8 cellular contexts compared by ENCODE assay signal in the genomic region with DNA sequence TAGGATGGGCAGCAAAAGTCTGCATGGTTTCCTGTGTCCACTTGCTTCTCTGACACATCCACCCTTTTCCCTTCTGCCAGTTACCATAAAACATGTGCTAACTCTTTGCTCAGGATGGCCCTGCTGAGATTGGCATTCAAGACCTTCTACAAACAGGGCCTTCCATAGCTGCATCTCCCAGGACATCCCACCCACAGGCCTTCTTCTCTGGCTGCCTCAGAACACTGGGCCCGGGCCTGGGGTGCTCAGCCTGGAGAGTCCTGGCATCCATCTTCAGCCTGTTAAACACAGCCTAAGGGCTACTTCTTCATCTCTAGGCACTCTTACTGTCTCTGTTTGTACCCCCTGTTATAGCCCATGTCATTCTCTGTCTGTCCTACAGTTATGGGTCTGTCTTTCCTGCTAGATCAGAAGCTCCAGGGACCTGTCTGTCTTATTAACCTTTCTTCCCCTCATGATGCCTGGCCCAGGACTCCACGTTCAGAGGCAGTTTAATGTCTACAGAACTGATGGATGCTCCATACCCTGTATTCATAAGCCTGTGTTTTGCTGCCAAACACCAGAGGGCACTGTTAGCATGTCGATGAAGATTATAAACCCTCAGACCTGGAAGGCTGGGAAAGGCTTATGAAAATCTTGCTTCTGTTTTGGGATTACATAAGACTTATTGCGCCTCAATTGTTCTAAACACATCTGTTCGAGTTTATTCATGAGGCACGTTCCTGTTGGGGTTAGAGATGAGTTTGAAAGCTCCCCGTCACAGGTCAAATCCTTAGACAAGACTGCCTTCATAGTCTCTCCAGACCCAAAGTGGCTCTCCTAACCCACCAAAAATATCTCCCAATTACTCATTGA. TPM values are rescaled to one million over a fixed set of nuclear protein-coding genes. Genes with fewer than 3 reads are reported as not detected.
DNase-seq lines count a peak whose midpoint lies in the region; ATAC-seq and TF ChIP-seq lines count a peak whose summit lies in the region.

No MANE protein-coding gene starts in this region.

- H3K36me3 ChIP-seq in parathyroid adenoma (ENCODE audit: control insufficient read depth, insufficient read depth, low read length): no peaks in the 10 kb centered on the region

- DNase-seq in AML-193 (lab: John Stamatoyannopoulos, UW) (peak; percentile 73 to 82), GM12865 (ENCODE audit: low read depth) (peak; percentile 58), NCI-H524 (lab: John Stamatoyannopoulos, UW) (peak; percentile 71 to 85), Right ventricle myocardium superior (no peak)
- peak in 1 of 2 donors; percentile 41 for DNase-seq in activated naive CD4-positive, alpha-beta T cell treated with anti-CD3 and anti-CD28 coated beads, Interleukin-2, amount 50 U/mL, for 72 hours (ENCODE audit: low spot score in 2 of 2)

- ATAC-seq in activated naive CD4-positive, alpha-beta T cell treated with anti-CD3 and anti-CD28 coated beads, Interleukin-2, amount 50 U/mL, for 72 hours: peak; percentile 66 to 86
- ATAC-seq in Right ventricle myocardium superior (ENCODE audit: poor library complexity) (peak; percentile 87), GM19324 (IDR thresholded peaks at IDR 0.05; ENCODE audit: low FRiP score, unreplicated experiment) (no peak), HG02571 (IDR thresholded peaks at IDR 0.05; ENCODE audit: unreplicated experiment) (no peak)

- H3K4me2 ChIP-seq in parathyroid adenoma (ENCODE audit: low read length): no peak overlapping the region

- H3K4me3 ChIP-seq in GM12865 (ENCODE audit: low read depth, low read length): no peak overlapping the region
- H3K4me3 ChIP-seq in parathyroid adenoma (ENCODE audit: low read depth, low read length): no peak overlapping the region

- H2AFZ ChIP-seq in parathyroid adenoma: no peak overlapping the region

- H3K27ac Mint-ChIP-seq in activated naive CD4-positive, alpha-beta T cell treated with anti-CD3 and anti-CD28 coated beads, Interleukin-2, amount 50 U/mL, for 72 hours: no peak overlapping the region

- H3K79me2 ChIP-seq in parathyroid adenoma: no peaks in the 10 kb centered on the region

- no peak overlapping the region for H3K9ac ChIP-seq in parathyroid adenoma

- H3K27me3 ChIP-seq in parathyroid adenoma (ENCODE audit: control insufficient read depth, insufficient read depth, low read length): no peaks in the 10 kb centered on the region

- H3K4me1 ChIP-seq in parathyroid adenoma: no peaks in the 10 kb centered on the region

- H3K9me3 Mint-ChIP-seq in activated naive CD4-positive, alpha-beta T cell treated with anti-CD3 and anti-CD28 coated beads, Interleukin-2, amount 50 U/mL, for 72 hours: no peaks in the 10 kb centered on the region

- no peak overlapping the region for H3K27ac ChIP-seq in parathyroid adenoma

- H3K36me3 Mint-ChIP-seq in activated naive CD4-positive, alpha-beta T cell treated with anti-CD3 and anti-CD28 coated beads, Interleukin-2, amount 50 U/mL, for 72 hours: no peaks in the 10 kb centered on the region

- TF ChIP-seq CTCF in GM12865 (IDR thresholded peaks at IDR 0.05; ENCODE audit: insufficient read depth, low read depth, low read length, missing control alignments) (peak; percentile 68), parathyroid adenoma (IDR thresholded peaks at IDR 0.05) (peak; percentile 77)

- no peaks in the 10 kb centered on the region for H3K9me3 ChIP-seq in parathyroid adenoma (ENCODE audit: control insufficient read depth, low read length)

- intact Hi-C loops in Right ventricle myocardium superior (cut with DNase I): loop anchor here (2.0 kb wide), 1 partner anchor 18 kb away; no protein-coding TSS in a partner anchor

RNA-seq across cellular contexts. Expression of a gene that starts 16.5 kb away (rescaled TPM):
- under 1 TPM; 0.20 to 0.33 TPM for total RNA-seq in activated naive CD4-positive, alpha-beta T cell treated with anti-CD3 and anti-CD28 coated beads, Interleukin-2, amount 50 U/mL, for 72 hours
- 10.4 TPM for total RNA-seq in Right ventricle myocardium superior

RNA-seq across cellular contexts. Expression of a gene that starts 17.9 kb away (rescaled TPM):
- total RNA-seq in activated naive CD4-positive, alpha-beta T cell treated with anti-CD3 and anti-CD28 coated beads, Interleukin-2, amount 50 U/mL, for 72 hours: 10 to 100 TPM; 17.2 to 36.0 TPM
- 16.8 TPM for total RNA-seq in Right ventricle myocardium superior

RNA-seq across cellular contexts. Expression of a gene that starts 18.6 kb away (rescaled TPM):
- 100 to 1,000 TPM; 100 to 148 TPM for total RNA-seq in activated naive CD4-positive, alpha-beta T cell treated with anti-CD3 and anti-CD28 coated beads, Interleukin-2, amount 50 U/mL, for 72 hours
- total RNA-seq in Right ventricle myocardium superior: 46.2 TPM

RNA-seq across cellular contexts. Expression of a gene that starts 25.5 kb away (rescaled TPM):
- 1 to 10 TPM; 6.6 to 8.4 TPM for total RNA-seq in activated naive CD4-positive, alpha-beta T cell treated with anti-CD3 and anti-CD28 coated beads, Interleukin-2, amount 50 U/mL, for 72 hours
- total RNA-seq in Right ventricle myocardium superior: 7,948 TPM

RNA-seq across cellular contexts. Expression of a gene that starts 27.0 kb away (rescaled TPM):
- 100 to 1,000 TPM in 1 of 2 donors, 10 to 100 TPM in 1; 79.7 to 105 TPM for total RNA-seq in activated naive CD4-positive, alpha-beta T cell treated with anti-CD3 and anti-CD28 coated beads, Interleukin-2, amount 50 U/mL, for 72 hours
- total RNA-seq in Right ventricle myocardium superior: 46.0 TPM

Comparison
In these comparisons a context has a peak if more than half of its experiments do, and no peak if none do; other contexts are left out.
1. ATAC-seq: peak in activated naive CD4-positive, alpha-beta T cell treated with anti-CD3 and anti-CD28 coated beads, Interleukin-2, amount 50 U/mL, for 72 hours (2 of 2) and Right ventricle myocardium superior (single experiment); none in GM19324 (single experiment) and HG02571 (single experiment).